In the genomic region with DNA sequence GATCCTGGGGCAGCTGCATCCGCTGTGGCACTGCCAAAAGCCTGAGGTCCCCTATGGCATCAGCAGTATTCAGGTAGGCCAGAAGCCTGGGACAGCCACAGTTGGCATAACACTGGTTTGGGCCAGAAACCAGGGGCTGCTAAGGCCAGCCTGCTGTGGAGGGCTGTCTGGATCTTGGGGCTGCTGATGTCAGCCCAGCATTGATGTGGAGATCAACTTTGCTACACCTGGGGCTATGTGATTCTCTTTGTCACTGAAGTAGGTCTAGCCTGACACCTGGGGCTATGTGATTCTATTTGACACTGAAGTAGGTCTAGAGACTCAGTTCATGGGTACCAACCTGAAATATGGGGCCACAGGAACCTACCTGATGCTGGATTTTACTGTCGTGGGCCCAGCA, we compare ENCODE assay signal across 25 cellular contexts.
"Had no signal": no experiment of that assay in that cellular context is flagged by ENCODE, and none has a peak within 500 bp of the region (broad histone marks: within the 10 kb centered on the region; RNA-seq: fewer than 3 reads in every experiment).

No MANE protein-coding gene starts in this region.

- H3K27me3 ChIP-seq: adrenal gland, ascending aorta, body of pancreas, Peyer's patch, SJCRH30 had no signal

- H3K4me1 Mint-ChIP-seq: activated naive CD8-positive, alpha-beta T cell treated with anti-CD3 and anti-CD28 coated beads, Interleukin-2, amount 10 ng/mL, durations not matched to agents 7 days and 5 days had no signal

- H3K4me3 ChIP-seq: adrenal gland, ascending aorta, body of pancreas, Peyer's patch, SJCRH30 had no signal

- H3K27ac ChIP-seq: adrenal gland, ascending aorta, body of pancreas, Peyer's patch, RWPE1, SJCRH30 had no signal

- ATAC-seq: activated CD8-positive, alpha-beta T cell treated with anti-CD3 and anti-CD28 coated beads, Interleukin-2, amount 10 ng/mL, durations not matched to agents 7 days and 5 days; body of pancreas; SK-N-SH treated with all-trans-retinoic acid at 6 μM for 48 hours had no signal

- H3K4me3 Mint-ChIP-seq: activated CD8-positive, alpha-beta T cell treated with anti-CD3 and anti-CD28 coated beads, Interleukin-2, amount 10 ng/mL, durations not matched to agents 7 days and 5 days; activated naive CD8-positive, alpha-beta T cell treated with anti-CD3 and anti-CD28 coated beads, Interleukin-2, amount 10 ng/mL, durations not matched to agents 7 days and 5 days; T-helper 2 cell treated with Interferon-gamma antibody and Interleukin-4, amounts not matched to agents 5 μg/mL and 100 μg/mL, for 36 hours had no signal

- H3K4me1 ChIP-seq: adrenal gland, ascending aorta, body of pancreas, Peyer's patch, SJCRH30 had no signal

- H3K9me3 Mint-ChIP-seq: T-helper 2 cell treated with Interferon-gamma antibody and Interleukin-4, amounts not matched to agents 5 μg/mL and 100 μg/mL, for 36 hours had no signal

- DNase-seq: activated CD4-positive, alpha-beta T cell treated with anti-CD3 and anti-CD28 coated beads for 48 hours; activated CD4-positive, alpha-beta T cell treated with anti-CD3 and anti-CD28 coated beads, Interleukin-2, amount 50 U/mL, for 4 hours; activated CD4-positive, CD25-positive, alpha-beta regulatory T cell treated with anti-CD3 and anti-CD28 coated beads, Interleukin-2, amount 50 U/mL, for 72 hours; activated CD8-positive, alpha-beta memory T cell treated with anti-CD3 and anti-CD28 coated beads, Interleukin-2, amount 50 U/mL, for 48 hours; activated CD8-positive, alpha-beta T cell treated with anti-CD3 and anti-CD28 coated beads, Interleukin-2, amount 10 ng/mL, durations not matched to agents 7 days and 5 days; activated naive CD4-positive, alpha-beta T cell treated with anti-CD3 and anti-CD28 coated beads, Interleukin-2, amount 50 U/mL, for 16 hours; activated naive CD8-positive, alpha-beta T cell treated with anti-CD3 and anti-CD28 coated beads, Interleukin-2, amount 10 ng/mL, durations not matched to agents 7 days and 5 days; activated T-cell treated with anti-CD3 and anti-CD28 coated beads, Interleukin-2, amount 50 U/mL, for 1 hour; adrenal gland; body of pancreas; central memory CD4-positive, alpha-beta T cell; KG1; NCI-H1092; NCI-H1417; NCI-H2029; NCI-H345; NCI-H524; Peyer's patch; Right ventricle myocardium superior; SJCRH30; SW 1271 had no signal

- H3K36me3 ChIP-seq: adrenal gland, ascending aorta, Peyer's patch, SJCRH30 had no signal

- H3K27ac Mint-ChIP-seq: activated CD8-positive, alpha-beta T cell treated with anti-CD3 and anti-CD28 coated beads, Interleukin-2, amount 10 ng/mL, durations not matched to agents 7 days and 5 days; activated naive CD8-positive, alpha-beta T cell treated with anti-CD3 and anti-CD28 coated beads, Interleukin-2, amount 10 ng/mL, durations not matched to agents 7 days and 5 days; T-helper 2 cell treated with Interferon-gamma antibody and Interleukin-4, amounts not matched to agents 5 μg/mL and 100 μg/mL, for 36 hours had no signal

- H3K36me3 Mint-ChIP-seq: activated naive CD8-positive, alpha-beta T cell treated with anti-CD3 and anti-CD28 coated beads, Interleukin-2, amount 10 ng/mL, durations not matched to agents 7 days and 5 days had no signal
